8 cellular contexts compared by ENCODE assay signal in genomic region chr2:11073251-11073650, GRCh38.
DNase-seq lines count a peak whose midpoint lies in the region; ATAC-seq and TF ChIP-seq lines count a peak whose summit lies in the region.

No MANE protein-coding gene starts in this region.

- ATAC-seq in GM19395 (IDR thresholded peaks at IDR 0.05; ENCODE audit: unreplicated experiment) (no peak), GM19397 (IDR thresholded peaks at IDR 0.05; ENCODE audit: unreplicated experiment) (no peak)

- H3K27ac ChIP-seq in cardiac muscle cell (no peak overlapping the region), right atrium auricular region (no peak overlapping the region), endodermal cell (ENCODE audit: low read depth, low read length) (no peak overlapping the region), osteoblast (ENCODE audit: low read depth, low read length) (no peak overlapping the region)

- no peaks in the 10 kb centered on the region for H3K27me3 ChIP-seq in cardiac muscle cell
- no peaks in the 10 kb centered on the region for H3K27me3 ChIP-seq in right atrium auricular region
- no peaks in the 10 kb centered on the region for H3K27me3 ChIP-seq in endodermal cell (ENCODE audit: control insufficient read depth, insufficient read depth, low read length, poor library complexity, severe bottlenecking)
- H3K27me3 ChIP-seq in osteoblast (ENCODE audit: insufficient read depth, low read length): peaks cover 3% of the 10 kb centered on the region

- DNase-seq in cardiac muscle cell (ENCODE audit: low read depth in 1 of 2, low spot score in 1 of 2): peak; percentile 62 to 69
- DNase-seq in right atrium auricular region (ENCODE audit: low spot score): no peak
- peak; percentile 86 for DNase-seq in NCI-H748 (lab: John Stamatoyannopoulos, UW; ENCODE audit: unreplicated experiment)
- peak; percentile 94 for DNase-seq in endodermal cell
- DNase-seq in osteoblast (ENCODE audit: insufficient read length, low spot score, missing footprints): peak; percentile 68
- DNase-seq in LoVo (ENCODE audit: low spot score): no peak

- no peaks in the 10 kb centered on the region for H3K27me3 Mint-ChIP-seq in endodermal cell (ENCODE audit: insufficient read depth)

- H3K4me1 ChIP-seq in cardiac muscle cell (ENCODE audit: low read depth) (no peaks in the 10 kb centered on the region), right atrium auricular region (no peaks in the 10 kb centered on the region), endodermal cell (ENCODE audit: control insufficient read depth, insufficient read depth, low read length) (no peaks in the 10 kb centered on the region), osteoblast (ENCODE audit: insufficient read depth, low read length) (peaks cover 9% of the 10 kb centered on the region)

- WGBS in endodermal cell (ENCODE audit: insufficient coverage in 1 of 2, insufficient read length in 1 of 2), 2 experiments: 19% methylated on average over 10 of the region's 10 CpGs; no CpG with 5 or more reads in 1 of the 2 experiments

- H3K79me2 ChIP-seq in osteoblast (ENCODE audit: insufficient read depth, low read length): no peaks in the 10 kb centered on the region

- no peak overlapping the region for H3K9ac ChIP-seq in endodermal cell (ENCODE audit: extremely low read depth, low read length, poor library complexity, severe bottlenecking)

- H3K9me3 ChIP-seq in cardiac muscle cell (ENCODE audit: low read depth) (no peaks in the 10 kb centered on the region), right atrium auricular region (no peaks in the 10 kb centered on the region), endodermal cell (ENCODE audit: control insufficient read depth, low read length) (no peaks in the 10 kb centered on the region), osteoblast (ENCODE audit: low read depth, low read length) (no peaks in the 10 kb centered on the region)

- peak overlapping the region; percentile 44 for H3K4me2 ChIP-seq in osteoblast (ENCODE audit: insufficient read depth, low read length)

- H3K4me3 ChIP-seq in cardiac muscle cell (no peak overlapping the region), right atrium auricular region (no peak overlapping the region), endodermal cell (ENCODE audit: low read length) (no peak overlapping the region), osteoblast (ENCODE audit: insufficient read depth, low read length) (peak overlapping the region; percentile 4)

- no peaks in the 10 kb centered on the region for H3K36me3 Mint-ChIP-seq in endodermal cell (ENCODE audit: low read depth)

- no peak overlapping the region for H3K4me3 Mint-ChIP-seq in endodermal cell

- peak overlapping the region; percentile 82 for H2AFZ ChIP-seq in osteoblast (ENCODE audit: low read length)

- H4K20me1 ChIP-seq in osteoblast (ENCODE audit: insufficient read depth, low read length): no peaks in the 10 kb centered on the region

- H3K4me1 Mint-ChIP-seq in endodermal cell: peaks cover 4% of the 10 kb centered on the region

- H3K36me3 ChIP-seq in cardiac muscle cell (no peaks in the 10 kb centered on the region), right atrium auricular region (no peaks in the 10 kb centered on the region), endodermal cell (ENCODE audit: control insufficient read depth, insufficient read depth, low read length) (no peaks in the 10 kb centered on the region), osteoblast (ENCODE audit: insufficient read depth, low read length) (no peaks in the 10 kb centered on the region)

- H3K9me3 Mint-ChIP-seq in endodermal cell: no peaks in the 10 kb centered on the region

- H3K27ac Mint-ChIP-seq in endodermal cell: no peak overlapping the region

- TF ChIP-seq CTCF in cardiac muscle cell (IDR thresholded peaks at IDR 0.05; ENCODE audit: low read depth, low read length): peak; percentile 65
- no peak for TF ChIP-seq CTCF in right atrium auricular region (IDR thresholded peaks at IDR 0.05)
- TF ChIP-seq CTCF in endodermal cell (conservative IDR thresholded peaks at IDR 0.05): peak; percentile 93
- peak; percentile 72 for TF ChIP-seq CTCF in osteoblast (IDR thresholded peaks at IDR 0.05; ENCODE audit: extremely low read depth, low read depth, low read length)

Comparison
In these comparisons a context has a peak if more than half of its experiments do, and no peak if none do; other contexts are left out.
1. DNase-seq: peak in cardiac muscle cell (2 of 2), NCI-H748 (single experiment), endodermal cell (single experiment) and osteoblast (single experiment); none in right atrium auricular region (single experiment) and LoVo (single experiment).
2. CTCF ChIP-seq: peak in cardiac muscle cell (single experiment), endodermal cell (single experiment) and osteoblast (single experiment); none in right atrium auricular region (0 of 2).